13 cellular contexts compared by ENCODE assay signal in genomic region chr17:37830151-37830993, GRCh38.
DNase-seq lines count a peak whose midpoint lies in the region; ATAC-seq, FAIRE-seq and TF ChIP-seq lines count a peak whose summit lies in the region.
"Had no signal": no experiment of that assay in that cellular context is flagged by ENCODE, and none has a peak within 500 bp of the region (broad histone marks: within the 10 kb centered on the region; RNA-seq: fewer than 3 reads in every experiment).

No MANE protein-coding gene starts in this region.

- POLR2A ChIA-PET in endothelial cell of umbilical vein (lab: Charles Lee) = no interaction called here
- POLR2A ChIA-PET in activated CD4-positive, alpha-beta T cell treated with anti-CD3 and anti-CD28 coated beads for 36 hours (lab: Charles Lee) = no interaction called here

- dilution Hi-C loops in endothelial cell of umbilical vein (cut with MboI; ENCODE audit: extremely low pct_ligation_motif_present, low sequenced_read_pairs) = no loop called here

- no peaks in the 10 kb centered on the region for H3F3A ChIP-seq in GM23248 (ENCODE audit: insufficient read depth)

- intact Hi-C loops in endothelial cell of umbilical vein (cut with micrococcal nuclease) = no loop called here
- intact Hi-C loops in activated CD4-positive, alpha-beta T cell treated with anti-CD3 and anti-CD28 coated beads for 36 hours (cut with DNase I, micrococcal nuclease) = no loop called here

- no peaks in the 10 kb centered on the region for H3K9me3 ChIP-seq in BLaER1 treated with 17β-estradiol and CSF1 and Interleukin-3, amounts not matched to agents 10 nM and 100 nM (replicated peaks in 1 of 11)
- no peaks in the 10 kb centered on the region for H3K9me3 ChIP-seq in endothelial cell of umbilical vein (replicated peaks; ENCODE audit: control insufficient read depth, insufficient read depth, low read length)
- no peaks in the 10 kb centered on the region for H3K9me3 ChIP-seq in GM23248 (ENCODE audit: low read depth)

- WGBS in GM23248 (ENCODE audit: low coverage in 1 of 2, low lambda C conversion rate in 2 of 2, missing lambda C conversion rate in 2 of 2), 2 experiments = 49 to 50% methylated on average over 12 of the region's 12 CpGs

- H3K9me1 ChIP-seq in endothelial cell of umbilical vein (replicated peaks; ENCODE audit: control insufficient read depth, extremely low read depth, insufficient read depth, low read length) = no peaks in the 10 kb centered on the region

- no peaks in the 10 kb centered on the region for H4K20me1 ChIP-seq in BLaER1 treated with 17β-estradiol and CSF1 and Interleukin-3, amounts not matched to agents 10 nM and 100 nM
- no peaks in the 10 kb centered on the region for H4K20me1 ChIP-seq in endothelial cell of umbilical vein (replicated peaks; ENCODE audit: control insufficient read depth, extremely low read depth, insufficient read depth, low read length)
- no peaks in the 10 kb centered on the region for H4K20me1 ChIP-seq in GM23248 (ENCODE audit: insufficient read depth)

- peak overlapping the region in 10 of 11 experiments; percentile 61 to 90 (median 86); a peak in 19 of 22 replicates for H3K27ac ChIP-seq in BLaER1 treated with 17β-estradiol and CSF1 and Interleukin-3, amounts not matched to agents 10 nM and 100 nM
- H3K27ac ChIP-seq in endothelial cell of umbilical vein (ENCODE audit: insufficient read depth, low read depth, low read length) (no peak overlapping the region), GM23248 (no peak overlapping the region)

- H2AFZ ChIP-seq in endothelial cell of umbilical vein (ENCODE audit: low read depth, low read length) (no peak overlapping the region), GM23248 (no peak overlapping the region)

- no peak overlapping the region for H3K4me3 Mint-ChIP-seq in activated CD4-positive, alpha-beta T cell treated with anti-CD3 and anti-CD28 coated beads for 36 hours
- H3K4me3 Mint-ChIP-seq: WTC11 had no signal

- H3K79me2 ChIP-seq in endothelial cell of umbilical vein (ENCODE audit: control insufficient read depth, insufficient read depth, low read length) (no peaks in the 10 kb centered on the region), GM23248 (ENCODE audit: insufficient read depth) (no peaks in the 10 kb centered on the region)

- H3K27me3 ChIP-seq in BLaER1 treated with 17β-estradiol and CSF1 and Interleukin-3, amounts not matched to agents 10 nM and 100 nM = no peaks in the 10 kb centered on the region
- peaks cover 7 to 11% of the 10 kb centered on the region in 2 experiments for H3K27me3 ChIP-seq in endothelial cell of umbilical vein (ENCODE audit: control insufficient read depth in 2 of 2, insufficient read depth in 2 of 2, low read length in 2 of 2)
- 0 out of 2 replicates have a peak, but pooled peaks cover 4% of the 10 kb centered on the region for H3K27me3 ChIP-seq in GM23248 (replicated peaks; ENCODE audit: insufficient read depth)

- in situ Hi-C loops in GM23248 (cut with MboI) = no loop called here

- DNase-seq in endothelial cell of umbilical vein (ENCODE audit: low read depth, low spot score) (peak; percentile 62), inferior parietal cortex (ENCODE audit: extremely low spot score) (no peak), GM23248 (no peak)
- no peak for DNase-seq in activated CD4-positive, alpha-beta T cell treated with anti-CD3 and anti-CD28 coated beads for 36 hours
- DNase-seq: GDM1, NCI-H1436 treated with DMSO at 0.1 percent for 48 hours had no signal

- peaks cover 17% of the 10 kb centered on the region for H3K27me3 Mint-ChIP-seq in activated CD4-positive, alpha-beta T cell treated with anti-CD3 and anti-CD28 coated beads for 36 hours

- no peak overlapping the region for H3K27ac Mint-ChIP-seq in activated CD4-positive, alpha-beta T cell treated with anti-CD3 and anti-CD28 coated beads for 36 hours
- H3K27ac Mint-ChIP-seq: progenitor cell of endocrine pancreas, WTC11 had no signal

- H3K9me3 Mint-ChIP-seq in activated CD4-positive, alpha-beta T cell treated with anti-CD3 and anti-CD28 coated beads for 36 hours (ENCODE audit: low read depth) = no peaks in the 10 kb centered on the region
- H3K9me3 Mint-ChIP-seq: WTC11 had no signal

- no peaks in the 10 kb centered on the region for H3K36me3 Mint-ChIP-seq in activated CD4-positive, alpha-beta T cell treated with anti-CD3 and anti-CD28 coated beads for 36 hours (ENCODE audit: low read depth)
- H3K36me3 Mint-ChIP-seq: WTC11 had no signal

- peak; percentile 40 for ATAC-seq in GM19324 (IDR thresholded peaks at IDR 0.05; ENCODE audit: low FRiP score, unreplicated experiment)
- peak; percentile 20 for ATAC-seq in HG03565 (IDR thresholded peaks at IDR 0.05; ENCODE audit: unreplicated experiment)
- no peak for ATAC-seq in GM18520 (IDR thresholded peaks at IDR 0.05; ENCODE audit: unreplicated experiment)
- ATAC-seq in activated CD4-positive, alpha-beta T cell treated with anti-CD3 and anti-CD28 coated beads for 36 hours = no peak
- ATAC-seq: left lobe of liver, WTC11 had no signal

- peak overlapping the region in 7 of 11 experiments; percentile 53 to 75 (median 65); a peak in 9 of 22 replicates for H3K9ac ChIP-seq in BLaER1 treated with 17β-estradiol and CSF1 and Interleukin-3, amounts not matched to agents 10 nM and 100 nM
- H3K9ac ChIP-seq in endothelial cell of umbilical vein (replicated peaks; ENCODE audit: extremely low read depth, insufficient read depth, low read length) (no peak overlapping the region), GM23248 (no peak overlapping the region)

- no peaks in the 10 kb centered on the region for H3K9me2 ChIP-seq in GM23248 (ENCODE audit: insufficient read depth)

- H3K4me1 Mint-ChIP-seq in activated CD4-positive, alpha-beta T cell treated with anti-CD3 and anti-CD28 coated beads for 36 hours = peaks cover 20% of the 10 kb centered on the region

- H3K4me3 ChIP-seq in BLaER1 treated with 17β-estradiol and CSF1 and Interleukin-3, amounts not matched to agents 10 nM and 100 nM = 0 out of 20 replicates have a peak overlapping the region, but pooled peaks of 2 of the 10 experiments have one; percentile 2 to 27
- H3K4me3 ChIP-seq in endothelial cell of umbilical vein (replicated peaks in 1 of 3; ENCODE audit: insufficient read depth in 1 of 3, low read depth in 1 of 3, low read length in 3 of 3) = no peak overlapping the region
- H3K4me3 ChIP-seq in GM23248 = no peak overlapping the region

- peaks cover 50 to 66% (median 60%) of the 10 kb centered on the region in 10 experiments for H3K4me1 ChIP-seq in BLaER1 treated with 17β-estradiol and CSF1 and Interleukin-3, amounts not matched to agents 10 nM and 100 nM
- H3K4me1 ChIP-seq in endothelial cell of umbilical vein (ENCODE audit: control insufficient read depth, extremely low read depth, insufficient read depth, low read length) (peaks cover 12% of the 10 kb centered on the region), GM23248 (ENCODE audit: insufficient read depth) (no peaks in the 10 kb centered on the region)

- BruUV-seq in endothelial cell of umbilical vein (replicated peaks; lab: Mats Ljungman, UMichigan) = no TSS peak

- no peak for FAIRE-seq in endothelial cell of umbilical vein (lab: Jason Lieb, UNC)

- H3K4me2 ChIP-seq in BLaER1 treated with 17β-estradiol and CSF1 and Interleukin-3, amounts not matched to agents 10 nM and 100 nM = peak overlapping the region; percentile 74 to 91 (median 84)
- H3K4me2 ChIP-seq in endothelial cell of umbilical vein (ENCODE audit: insufficient read depth, low read length) = no peak overlapping the region
- no peak overlapping the region for H3K4me2 ChIP-seq in GM23248 (ENCODE audit: unreplicated experiment)

- H3K36me3 ChIP-seq in BLaER1 treated with 17β-estradiol and CSF1 and Interleukin-3, amounts not matched to agents 10 nM and 100 nM = no peaks in the 10 kb centered on the region
- no peaks in the 10 kb centered on the region for H3K36me3 ChIP-seq in endothelial cell of umbilical vein (ENCODE audit: control insufficient read depth in 2 of 2, extremely low read depth in 1 of 2, insufficient read depth in 2 of 2, low read length in 2 of 2)
- H3K36me3 ChIP-seq in GM23248 (ENCODE audit: low read depth) = no peaks in the 10 kb centered on the region

- CTCF ChIA-PET in endothelial cell of umbilical vein (lab: Charles Lee) = interaction anchor here (1.1 to 2.6 kb wide), 4 partner anchors 14 to 60 kb away, joined by 3 to 10 read pairs (median 6); no protein-coding TSS in a partner anchor
- CTCF ChIA-PET in activated CD4-positive, alpha-beta T cell treated with anti-CD3 and anti-CD28 coated beads for 36 hours (lab: Charles Lee) = interaction anchor here (2.1 kb wide), 1 partner anchor 10 kb away, joined by 6 read pairs; no protein-coding TSS in a partner anchor

- no peak for TF ChIP-seq POLR2A in endothelial cell of umbilical vein (IDR thresholded peaks at IDR 0.05; ENCODE audit: low read depth, low read length)

- no peak for TF ChIP-seq CTCF in endothelial cell of umbilical vein (IDR thresholded peaks at IDR 0.05; ENCODE audit: extremely low read depth in 1 of 2, insufficient read depth in 1 of 2, low read depth in 1 of 2, low read length in 2 of 2)

TF ChIP-seq in endothelial cell of umbilical vein, 7 proteins besides CTCF, POLR2A, EP300 and RAD21:
- TF ChIP-seq JUN (IDR thresholded peaks at IDR 0.05; ENCODE audit: borderline replicate concordance, insufficient read depth, insufficient read length, low read depth) (no peak), FOS (IDR thresholded peaks at IDR 0.05; ENCODE audit: borderline replicate concordance, insufficient read depth, low read length) (no peak), MAX (IDR thresholded peaks at IDR 0.05; ENCODE audit: insufficient read depth, insufficient read length) (no peak), EZH2 (IDR thresholded peaks at IDR 0.05; ENCODE audit: borderline replicate concordance, low read depth, low read length, severe bottlenecking) (no peak), MYC (IDR thresholded peaks at IDR 0.05; ENCODE audit: low read depth, low read length) (no peak), GATA2 (IDR thresholded peaks at IDR 0.05; ENCODE audit: insufficient read depth, insufficient read length, low read depth, low read length) (no peak)

Comparison
In these comparisons a context has a peak if more than half of its experiments do, and no peak if none do; other contexts are left out.
1. H3K27ac ChIP-seq: peak in BLaER1 treated with 17β-estradiol and CSF1 and Interleukin-3, amounts not matched to agents 10 nM and 100 nM (10 of 11); none in endothelial cell of umbilical vein (single experiment) and GM23248 (single experiment).
2. H3K4me2 ChIP-seq: peak in BLaER1 treated with 17β-estradiol and CSF1 and Interleukin-3, amounts not matched to agents 10 nM and 100 nM (11 of 11); none in endothelial cell of umbilical vein (single experiment) and GM23248 (single experiment).
3. H3K9ac ChIP-seq: peak in BLaER1 treated with 17β-estradiol and CSF1 and Interleukin-3, amounts not matched to agents 10 nM and 100 nM (7 of 11); none in endothelial cell of umbilical vein (single experiment) and GM23248 (single experiment).
4. ATAC-seq: peak in GM19324 (single experiment) and HG03565 (single experiment); none in GM18520 (single experiment) and activated CD4-positive, alpha-beta T cell treated with anti-CD3 and anti-CD28 coated beads for 36 hours (single experiment).